ENCODE assay signal across 1 cellular context in the genomic region with DNA sequence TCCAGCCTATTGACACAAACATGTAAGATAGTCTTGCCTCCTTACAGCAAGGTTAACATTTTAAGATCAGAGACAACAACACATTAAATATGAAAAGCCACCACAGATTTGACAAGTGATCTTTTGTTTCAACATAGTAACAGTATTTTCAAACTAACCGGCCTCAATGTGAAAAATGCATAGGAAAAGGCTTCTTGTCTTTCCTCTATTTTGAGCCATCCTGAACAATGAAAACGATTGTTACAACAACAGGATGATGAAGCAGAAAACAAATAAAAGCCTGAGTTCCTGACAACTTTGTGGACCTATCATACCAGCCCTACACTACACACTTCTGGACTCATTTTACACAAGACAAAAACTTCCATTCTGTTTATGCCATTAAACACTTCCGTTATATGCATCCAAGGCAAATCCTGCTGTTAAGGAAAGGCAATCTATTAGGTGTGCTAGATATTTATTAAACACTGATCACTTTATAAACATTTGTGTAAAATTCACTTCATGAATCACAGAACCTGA.
TF ChIP-seq lines count a peak whose summit lies in the region.

No MANE protein-coding gene starts in this region.

TF ChIP-seq in HepG2, 621 proteins besides CTCF, POLR2A, EP300 and RAD21 (continued from another document and continues in another):
- TF ChIP-seq, protein P1, sequence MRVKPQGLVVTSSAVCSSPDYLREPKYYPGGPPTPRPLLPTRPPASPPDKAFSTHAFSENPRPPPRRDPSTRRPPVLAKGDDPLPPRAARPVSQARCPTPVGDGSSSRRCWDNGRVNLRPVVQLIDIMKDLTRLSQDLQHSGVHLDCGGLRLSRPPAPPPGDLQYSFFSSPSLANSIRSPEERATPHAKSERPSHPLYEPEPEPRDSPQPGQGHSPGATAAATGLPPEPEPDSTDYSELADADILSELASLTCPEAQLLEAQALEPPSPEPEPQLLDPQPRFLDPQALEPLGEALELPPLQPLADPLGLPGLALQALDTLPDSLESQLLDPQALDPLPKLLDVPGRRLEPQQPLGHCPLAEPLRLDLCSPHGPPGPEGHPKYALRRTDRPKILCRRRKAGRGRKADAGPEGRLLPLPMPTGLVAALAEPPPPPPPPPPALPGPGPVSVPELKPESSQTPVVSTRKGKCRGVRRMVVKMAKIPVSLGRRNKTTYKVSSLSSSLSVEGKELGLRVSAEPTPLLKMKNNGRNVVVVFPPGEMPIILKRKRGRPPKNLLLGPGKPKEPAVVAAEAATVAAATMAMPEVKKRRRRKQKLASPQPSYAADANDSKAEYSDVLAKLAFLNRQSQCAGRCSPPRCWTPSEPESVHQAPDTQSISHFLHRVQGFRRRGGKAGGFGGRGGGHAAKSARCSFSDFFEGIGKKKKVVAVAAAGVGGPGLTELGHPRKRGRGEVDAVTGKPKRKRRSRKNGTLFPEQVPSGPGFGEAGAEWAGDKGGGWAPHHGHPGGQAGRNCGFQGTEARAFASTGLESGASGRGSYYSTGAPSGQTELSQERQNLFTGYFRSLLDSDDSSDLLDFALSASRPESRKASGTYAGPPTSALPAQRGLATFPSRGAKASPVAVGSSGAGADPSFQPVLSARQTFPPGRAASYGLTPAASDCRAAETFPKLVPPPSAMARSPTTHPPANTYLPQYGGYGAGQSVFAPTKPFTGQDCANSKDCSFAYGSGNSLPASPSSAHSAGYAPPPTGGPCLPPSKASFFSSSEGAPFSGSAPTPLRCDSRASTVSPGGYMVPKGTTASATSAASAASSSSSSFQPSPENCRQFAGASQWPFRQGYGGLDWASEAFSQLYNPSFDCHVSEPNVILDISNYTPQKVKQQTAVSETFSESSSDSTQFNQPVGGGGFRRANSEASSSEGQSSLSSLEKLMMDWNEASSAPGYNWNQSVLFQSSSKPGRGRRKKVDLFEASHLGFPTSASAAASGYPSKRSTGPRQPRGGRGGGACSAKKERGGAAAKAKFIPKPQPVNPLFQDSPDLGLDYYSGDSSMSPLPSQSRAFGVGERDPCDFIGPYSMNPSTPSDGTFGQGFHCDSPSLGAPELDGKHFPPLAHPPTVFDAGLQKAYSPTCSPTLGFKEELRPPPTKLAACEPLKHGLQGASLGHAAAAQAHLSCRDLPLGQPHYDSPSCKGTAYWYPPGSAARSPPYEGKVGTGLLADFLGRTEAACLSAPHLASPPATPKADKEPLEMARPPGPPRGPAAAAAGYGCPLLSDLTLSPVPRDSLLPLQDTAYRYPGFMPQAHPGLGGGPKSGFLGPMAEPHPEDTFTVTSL (CRISPR knock-in tag; IDR thresholded peaks at IDR 0.05; ENCODE audit: borderline replicate concordance), result peak; percentile 69; the same call in 1 of the 2 replicates
- no peak for TF ChIP-seq NR1H2 (CRISPR knock-in tag; IDR thresholded peaks at IDR 0.05; ENCODE audit: borderline replicate concordance, low read depth)
- TF ChIP-seq FIP1L1 (IDR thresholded peaks at IDR 0.05; ENCODE audit: borderline replicate concordance, insufficient read depth, low read depth, low read length), result no peak
- no peak for TF ChIP-seq ZNF556 (CRISPR knock-in tag; IDR thresholded peaks at IDR 0.05; ENCODE audit: borderline replicate concordance)
- no peak for TF ChIP-seq ZNF337 (CRISPR knock-in tag; IDR thresholded peaks at IDR 0.05; ENCODE audit: borderline replicate concordance, low read depth)
- TF ChIP-seq, protein P2, sequence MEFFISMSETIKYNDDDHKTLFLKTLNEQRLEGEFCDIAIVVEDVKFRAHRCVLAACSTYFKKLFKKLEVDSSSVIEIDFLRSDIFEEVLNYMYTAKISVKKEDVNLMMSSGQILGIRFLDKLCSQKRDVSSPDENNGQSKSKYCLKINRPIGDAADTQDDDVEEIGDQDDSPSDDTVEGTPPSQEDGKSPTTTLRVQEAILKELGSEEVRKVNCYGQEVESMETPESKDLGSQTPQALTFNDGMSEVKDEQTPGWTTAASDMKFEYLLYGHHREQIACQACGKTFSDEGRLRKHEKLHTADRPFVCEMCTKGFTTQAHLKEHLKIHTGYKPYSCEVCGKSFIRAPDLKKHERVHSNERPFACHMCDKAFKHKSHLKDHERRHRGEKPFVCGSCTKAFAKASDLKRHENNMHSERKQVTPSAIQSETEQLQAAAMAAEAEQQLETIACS (CRISPR knock-in tag; IDR thresholded peaks at IDR 0.05), result no peak
- TF ChIP-seq ONECUT2 (CRISPR knock-in tag; IDR thresholded peaks at IDR 0.05), result no peak
- TF ChIP-seq CBX2 (IDR thresholded peaks at IDR 0.05; ENCODE audit: low read depth, low read length), result no peak
- TF ChIP-seq CBX2 (CRISPR knock-in tag; IDR thresholded peaks at IDR 0.05; ENCODE audit: low read depth), result no peak
- peak; percentile 56; the same call in 1 of the 2 replicates for TF ChIP-seq CC2D1A (CRISPR knock-in tag; IDR thresholded peaks at IDR 0.05)
- TF ChIP-seq, protein P3, sequence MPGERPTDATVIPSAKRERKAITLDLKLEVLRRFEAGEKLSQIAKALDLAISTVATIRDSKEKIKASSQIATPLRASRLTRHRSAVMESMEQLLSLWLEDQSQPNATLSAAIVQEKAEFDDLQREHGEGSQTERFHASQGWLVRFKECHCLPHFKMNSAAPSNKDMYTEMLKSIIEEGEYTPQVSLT (CRISPR knock-in tag; IDR thresholded peaks at IDR 0.05; ENCODE audit: borderline replicate concordance, low read depth), result no peak
- no peak for TF ChIP-seq ZBTB38 (CRISPR knock-in tag; IDR thresholded peaks at IDR 0.05)
- TF ChIP-seq CREB1 (IDR thresholded peaks at IDR 0.05), result no peak; the same call in 1 of the 2 replicates
- TF ChIP-seq CREB1 (CRISPR knock-in tag; IDR thresholded peaks at IDR 0.05), result peak; percentile 54; the same call in 1 of the 2 replicates
- no peak for TF ChIP-seq ZNF660 (CRISPR knock-in tag; IDR thresholded peaks at IDR 0.05; ENCODE audit: borderline replicate concordance, low read depth)
- no peak for TF ChIP-seq ZNF317 (CRISPR knock-in tag; IDR thresholded peaks at IDR 0.05)
- TF ChIP-seq, protein P4, sequence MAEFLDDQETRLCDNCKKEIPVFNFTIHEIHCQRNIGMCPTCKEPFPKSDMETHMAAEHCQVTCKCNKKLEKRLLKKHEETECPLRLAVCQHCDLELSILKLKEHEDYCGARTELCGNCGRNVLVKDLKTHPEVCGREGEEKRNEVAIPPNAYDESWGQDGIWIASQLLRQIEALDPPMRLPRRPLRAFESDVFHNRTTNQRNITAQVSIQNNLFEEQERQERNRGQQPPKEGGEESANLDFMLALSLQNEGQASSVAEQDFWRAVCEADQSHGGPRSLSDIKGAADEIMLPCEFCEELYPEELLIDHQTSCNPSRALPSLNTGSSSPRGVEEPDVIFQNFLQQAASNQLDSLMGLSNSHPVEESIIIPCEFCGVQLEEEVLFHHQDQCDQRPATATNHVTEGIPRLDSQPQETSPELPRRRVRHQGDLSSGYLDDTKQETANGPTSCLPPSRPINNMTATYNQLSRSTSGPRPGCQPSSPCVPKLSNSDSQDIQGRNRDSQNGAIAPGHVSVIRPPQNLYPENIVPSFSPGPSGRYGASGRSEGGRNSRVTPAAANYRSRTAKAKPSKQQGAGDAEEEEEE (CRISPR knock-in tag; IDR thresholded peaks at IDR 0.05; ENCODE audit: borderline replicate concordance), result no peak
- TF ChIP-seq HDAC6 (IDR thresholded peaks at IDR 0.05; ENCODE audit: low read depth, low read length), result no peak
- TF ChIP-seq RARA (CRISPR knock-in tag; IDR thresholded peaks at IDR 0.05), result peak; percentile 61
- TF ChIP-seq ZFP36L2 (CRISPR knock-in tag; IDR thresholded peaks at IDR 0.05), result no peak
- TF ChIP-seq, protein P5, sequence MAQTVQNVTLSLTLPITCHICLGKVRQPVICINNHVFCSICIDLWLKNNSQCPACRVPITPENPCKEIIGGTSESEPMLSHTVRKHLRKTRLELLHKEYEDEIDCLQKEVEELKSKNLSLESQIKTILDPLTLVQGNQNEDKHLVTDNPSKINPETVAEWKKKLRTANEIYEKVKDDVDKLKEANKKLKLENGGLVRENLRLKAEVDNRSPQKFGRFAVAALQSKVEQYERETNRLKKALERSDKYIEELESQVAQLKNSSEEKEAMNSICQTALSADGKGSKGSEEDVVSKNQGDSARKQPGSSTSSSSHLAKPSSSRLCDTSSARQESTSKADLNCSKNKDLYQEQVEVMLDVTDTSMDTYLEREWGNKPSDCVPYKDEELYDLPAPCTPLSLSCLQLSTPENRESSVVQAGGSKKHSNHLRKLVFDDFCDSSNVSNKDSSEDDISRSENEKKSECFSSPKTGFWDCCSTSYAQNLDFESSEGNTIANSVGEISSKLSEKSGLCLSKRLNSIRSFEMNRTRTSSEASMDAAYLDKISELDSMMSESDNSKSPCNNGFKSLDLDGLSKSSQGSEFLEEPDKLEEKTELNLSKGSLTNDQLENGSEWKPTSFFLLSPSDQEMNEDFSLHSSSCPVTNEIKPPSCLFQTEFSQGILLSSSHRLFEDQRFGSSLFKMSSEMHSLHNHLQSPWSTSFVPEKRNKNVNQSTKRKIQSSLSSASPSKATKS (CRISPR knock-in tag; IDR thresholded peaks at IDR 0.05), result no peak
- TF ChIP-seq, protein P6, sequence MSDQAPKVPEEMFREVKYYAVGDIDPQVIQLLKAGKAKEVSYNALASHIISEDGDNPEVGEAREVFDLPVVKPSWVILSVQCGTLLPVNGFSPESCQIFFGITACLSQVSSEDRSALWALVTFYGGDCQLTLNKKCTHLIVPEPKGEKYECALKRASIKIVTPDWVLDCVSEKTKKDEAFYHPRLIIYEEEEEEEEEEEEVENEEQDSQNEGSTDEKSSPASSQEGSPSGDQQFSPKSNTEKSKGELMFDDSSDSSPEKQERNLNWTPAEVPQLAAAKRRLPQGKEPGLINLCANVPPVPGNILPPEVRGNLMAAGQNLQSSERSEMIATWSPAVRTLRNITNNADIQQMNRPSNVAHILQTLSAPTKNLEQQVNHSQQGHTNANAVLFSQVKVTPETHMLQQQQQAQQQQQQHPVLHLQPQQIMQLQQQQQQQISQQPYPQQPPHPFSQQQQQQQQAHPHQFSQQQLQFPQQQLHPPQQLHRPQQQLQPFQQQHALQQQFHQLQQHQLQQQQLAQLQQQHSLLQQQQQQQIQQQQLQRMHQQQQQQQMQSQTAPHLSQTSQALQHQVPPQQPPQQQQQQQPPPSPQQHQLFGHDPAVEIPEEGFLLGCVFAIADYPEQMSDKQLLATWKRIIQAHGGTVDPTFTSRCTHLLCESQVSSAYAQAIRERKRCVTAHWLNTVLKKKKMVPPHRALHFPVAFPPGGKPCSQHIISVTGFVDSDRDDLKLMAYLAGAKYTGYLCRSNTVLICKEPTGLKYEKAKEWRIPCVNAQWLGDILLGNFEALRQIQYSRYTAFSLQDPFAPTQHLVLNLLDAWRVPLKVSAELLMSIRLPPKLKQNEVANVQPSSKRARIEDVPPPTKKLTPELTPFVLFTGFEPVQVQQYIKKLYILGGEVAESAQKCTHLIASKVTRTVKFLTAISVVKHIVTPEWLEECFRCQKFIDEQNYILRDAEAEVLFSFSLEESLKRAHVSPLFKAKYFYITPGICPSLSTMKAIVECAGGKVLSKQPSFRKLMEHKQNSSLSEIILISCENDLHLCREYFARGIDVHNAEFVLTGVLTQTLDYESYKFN (CRISPR knock-in tag; conservative IDR thresholded peaks at IDR 0.05), result peak; percentile 76
- no peak for TF ChIP-seq ZNF431 (CRISPR knock-in tag; IDR thresholded peaks at IDR 0.05; ENCODE audit: borderline replicate concordance, low read depth)
- no peak for TF ChIP-seq MTA3 (CRISPR knock-in tag; IDR thresholded peaks at IDR 0.05)
- TF ChIP-seq HDAC1 (CRISPR knock-in tag; IDR thresholded peaks at IDR 0.05), result 0 out of 2 replicates have a peak, but pooled peaks have one; percentile 21
- TF ChIP-seq NPAS2 (CRISPR knock-in tag; IDR thresholded peaks at IDR 0.05; ENCODE audit: borderline replicate concordance), result no peak
- no peak for TF ChIP-seq ZNF850 (CRISPR knock-in tag; conservative IDR thresholded peaks at IDR 0.05)
- TF ChIP-seq, protein P7, sequence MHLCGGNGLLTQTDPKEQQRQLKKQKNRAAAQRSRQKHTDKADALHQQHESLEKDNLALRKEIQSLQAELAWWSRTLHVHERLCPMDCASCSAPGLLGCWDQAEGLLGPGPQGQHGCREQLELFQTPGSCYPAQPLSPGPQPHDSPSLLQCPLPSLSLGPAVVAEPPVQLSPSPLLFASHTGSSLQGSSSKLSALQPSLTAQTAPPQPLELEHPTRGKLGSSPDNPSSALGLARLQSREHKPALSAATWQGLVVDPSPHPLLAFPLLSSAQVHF (CRISPR knock-in tag; IDR thresholded peaks at IDR 0.05), result no peak
- TF ChIP-seq, protein P8, sequence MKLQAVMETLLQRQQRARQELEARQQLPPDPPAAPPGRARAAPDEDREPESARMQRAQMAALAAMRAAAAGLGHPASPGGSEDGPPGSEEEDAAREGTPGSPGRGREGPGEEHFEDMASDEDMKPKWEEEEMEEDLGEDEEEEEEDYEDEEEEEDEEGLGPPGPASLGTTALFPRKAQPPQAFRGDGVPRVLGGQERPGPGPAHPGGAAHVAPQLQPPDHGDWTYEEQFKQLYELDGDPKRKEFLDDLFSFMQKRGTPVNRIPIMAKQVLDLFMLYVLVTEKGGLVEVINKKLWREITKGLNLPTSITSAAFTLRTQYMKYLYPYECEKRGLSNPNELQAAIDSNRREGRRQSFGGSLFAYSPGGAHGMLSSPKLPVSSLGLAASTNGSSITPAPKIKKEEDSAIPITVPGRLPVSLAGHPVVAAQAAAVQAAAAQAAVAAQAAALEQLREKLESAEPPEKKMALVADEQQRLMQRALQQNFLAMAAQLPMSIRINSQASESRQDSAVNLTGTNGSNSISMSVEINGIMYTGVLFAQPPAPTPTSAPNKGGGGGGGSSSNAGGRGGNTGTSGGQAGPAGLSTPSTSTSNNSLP (IDR thresholded peaks at IDR 0.05; ENCODE audit: low read depth, low read length), result no peak
- TF ChIP-seq SAFB2 (CRISPR knock-in tag; IDR thresholded peaks at IDR 0.05; ENCODE audit: borderline replicate concordance, low read depth), result no peak
- TF ChIP-seq CHCHD3 (CRISPR knock-in tag; IDR thresholded peaks at IDR 0.05), result no peak
- TF ChIP-seq GABPB1 (CRISPR knock-in tag; IDR thresholded peaks at IDR 0.05), result no peak
- TF ChIP-seq, protein P9, sequence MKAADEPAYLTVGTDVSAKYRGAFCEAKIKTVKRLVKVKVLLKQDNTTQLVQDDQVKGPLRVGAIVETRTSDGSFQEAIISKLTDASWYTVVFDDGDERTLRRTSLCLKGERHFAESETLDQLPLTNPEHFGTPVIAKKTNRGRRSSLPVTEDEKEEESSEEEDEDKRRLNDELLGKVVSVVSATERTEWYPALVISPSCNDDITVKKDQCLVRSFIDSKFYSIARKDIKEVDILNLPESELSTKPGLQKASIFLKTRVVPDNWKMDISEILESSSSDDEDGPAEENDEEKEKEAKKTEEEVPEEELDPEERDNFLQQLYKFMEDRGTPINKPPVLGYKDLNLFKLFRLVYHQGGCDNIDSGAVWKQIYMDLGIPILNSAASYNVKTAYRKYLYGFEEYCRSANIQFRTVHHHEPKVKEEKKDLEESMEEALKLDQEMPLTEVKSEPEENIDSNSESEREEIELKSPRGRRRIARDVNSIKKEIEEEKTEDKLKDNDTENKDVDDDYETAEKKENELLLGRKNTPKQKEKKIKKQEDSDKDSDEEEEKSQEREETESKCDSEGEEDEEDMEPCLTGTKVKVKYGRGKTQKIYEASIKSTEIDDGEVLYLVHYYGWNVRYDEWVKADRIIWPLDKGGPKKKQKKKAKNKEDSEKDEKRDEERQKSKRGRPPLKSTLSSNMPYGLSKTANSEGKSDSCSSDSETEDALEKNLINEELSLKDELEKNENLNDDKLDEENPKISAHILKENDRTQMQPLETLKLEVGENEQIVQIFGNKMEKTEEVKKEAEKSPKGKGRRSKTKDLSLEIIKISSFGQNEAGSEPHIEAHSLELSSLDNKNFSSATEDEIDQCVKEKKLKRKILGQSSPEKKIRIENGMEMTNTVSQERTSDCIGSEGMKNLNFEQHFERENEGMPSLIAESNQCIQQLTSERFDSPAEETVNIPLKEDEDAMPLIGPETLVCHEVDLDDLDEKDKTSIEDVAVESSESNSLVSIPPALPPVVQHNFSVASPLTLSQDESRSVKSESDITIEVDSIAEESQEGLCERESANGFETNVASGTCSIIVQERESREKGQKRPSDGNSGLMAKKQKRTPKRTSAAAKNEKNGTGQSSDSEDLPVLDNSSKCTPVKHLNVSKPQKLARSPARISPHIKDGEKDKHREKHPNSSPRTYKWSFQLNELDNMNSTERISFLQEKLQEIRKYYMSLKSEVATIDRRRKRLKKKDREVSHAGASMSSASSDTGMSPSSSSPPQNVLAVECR (CRISPR knock-in tag; IDR thresholded peaks at IDR 0.05; ENCODE audit: borderline replicate concordance), result no peak
- no peak for TF ChIP-seq SIX4 (CRISPR knock-in tag; IDR thresholded peaks at IDR 0.05)
